In the genomic region with DNA sequence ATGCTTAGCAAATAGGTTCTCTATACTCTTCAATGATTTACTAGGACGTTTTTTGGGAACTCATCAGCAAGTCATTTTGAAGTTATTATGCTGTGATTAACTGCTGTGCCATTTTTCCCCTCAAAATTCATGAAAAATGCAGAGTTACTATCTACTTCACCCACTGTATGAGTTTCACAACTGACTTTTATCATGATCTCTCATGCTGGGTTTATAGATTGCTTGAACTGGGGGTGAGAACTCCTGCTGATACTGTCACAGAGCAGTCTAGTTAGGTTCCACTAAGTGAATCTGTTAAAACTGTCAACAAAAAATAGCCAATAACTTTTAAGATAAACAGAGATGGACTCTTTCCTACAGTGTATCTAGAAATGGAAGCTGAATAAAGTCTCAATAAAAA, we compare ENCODE assay signal across 21 cellular contexts.
"Had no signal": no experiment of that assay in that cellular context is flagged by ENCODE, and none has a peak within 500 bp of the region (broad histone marks: within the 10 kb centered on the region; RNA-seq: fewer than 3 reads in every experiment).

No MANE protein-coding gene starts in this region.

- H3K27ac Mint-ChIP-seq: mesothelial cell of epicardium, natural killer cell, progenitor cell of endocrine pancreas had no signal

- H3K27ac ChIP-seq: coronary artery, dorsolateral prefrontal cortex, hepatocyte, pancreas, stomach, thoracic aorta, transverse colon had no signal

- H3K4me1 Mint-ChIP-seq: natural killer cell had no signal

- H3K27me3 ChIP-seq: dorsolateral prefrontal cortex, hepatocyte, pancreas, stomach, transverse colon had no signal

- ATAC-seq: left lobe of liver, natural killer cell, pancreas, right cardiac atrium had no signal

- DNase-seq: dorsolateral prefrontal cortex; effector CD8-positive, alpha-beta T cell; foreskin melanocyte; head of caudate nucleus; kidney glomerular epithelial cell; natural killer cell; occipital lobe; pancreas; right cardiac atrium; small intestine; stimulated activated CD4-positive, alpha-beta T cell treated with anti-CD3 and anti-CD28 coated beads, Interleukin-12 subunit alpha, Interleukin-12 subunit beta, amount 100 ng/mL, for 4 hours; stimulated activated naive CD4-positive, alpha-beta T cell; stomach; substantia nigra; transverse colon had no signal

- H2AFZ ChIP-seq: hepatocyte had no signal

- H3K79me2 ChIP-seq: hepatocyte had no signal

- H3K4me3 ChIP-seq: coronary artery, dorsolateral prefrontal cortex, hepatocyte, pancreas, stomach, thoracic aorta, transverse colon had no signal

- H3K36me3 ChIP-seq: pancreas, stomach, thoracic aorta, transverse colon had no signal

- H3K4me2 ChIP-seq: hepatocyte had no signal

- H3K27me3 Mint-ChIP-seq: progenitor cell of endocrine pancreas had no signal

- H3K4me3 Mint-ChIP-seq: mesothelial cell of epicardium, natural killer cell had no signal

- H3K36me3 Mint-ChIP-seq: mesothelial cell of epicardium, natural killer cell had no signal

- H3K4me1 ChIP-seq: pancreas, stomach, transverse colon had no signal

- H3K9me3 ChIP-seq: pancreas, stomach, thoracic aorta, transverse colon had no signal
